ENCODE assay signal across 1 cellular context in the genomic region with DNA sequence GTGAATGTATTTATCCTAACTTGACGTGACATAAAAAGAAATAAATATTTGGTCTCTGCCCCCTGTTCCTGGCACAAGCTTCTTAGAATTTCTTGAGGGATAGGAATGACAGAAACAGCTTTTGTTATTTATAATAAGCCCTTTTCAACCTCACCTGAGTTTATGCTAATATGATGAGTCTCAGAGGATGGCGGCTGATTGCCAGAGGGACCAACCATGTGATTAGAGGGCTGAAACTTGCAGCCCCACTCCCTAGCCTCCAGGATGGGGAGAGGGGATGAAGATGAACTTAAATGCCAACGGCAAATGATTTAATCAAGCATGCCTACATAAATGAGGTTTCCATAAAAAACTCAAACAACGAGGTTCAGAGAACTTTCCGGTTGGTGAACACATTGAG.
TF ChIP-seq lines count a peak whose summit lies in the region.

No MANE protein-coding gene starts in this region.

TF ChIP-seq in endothelial cell of umbilical vein, 7 proteins besides CTCF, POLR2A, EP300 and RAD21:
- TF ChIP-seq, protein P1, sequence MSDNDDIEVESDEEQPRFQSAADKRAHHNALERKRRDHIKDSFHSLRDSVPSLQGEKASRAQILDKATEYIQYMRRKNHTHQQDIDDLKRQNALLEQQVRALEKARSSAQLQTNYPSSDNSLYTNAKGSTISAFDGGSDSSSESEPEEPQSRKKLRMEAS (IDR thresholded peaks at IDR 0.05; ENCODE audit: insufficient read depth, insufficient read length): no peak
- TF ChIP-seq POLR2AphosphoS5 (IDR thresholded peaks at IDR 0.05; ENCODE audit: insufficient read depth, low read depth, low read length) (no peak), JUN (IDR thresholded peaks at IDR 0.05; ENCODE audit: borderline replicate concordance, insufficient read depth, insufficient read length, low read depth) (no peak), FOS (IDR thresholded peaks at IDR 0.05; ENCODE audit: borderline replicate concordance, insufficient read depth, low read length) (no peak), MYC (IDR thresholded peaks at IDR 0.05; ENCODE audit: low read depth, low read length) (no peak), GATA2 (IDR thresholded peaks at IDR 0.05; ENCODE audit: insufficient read depth, insufficient read length, low read depth, low read length) (no peak), EZH2 (IDR thresholded peaks at IDR 0.05; ENCODE audit: borderline replicate concordance, low read depth, low read length, severe bottlenecking) (no peak)
TF ChIP-seq in endothelial cell of umbilical vein: peak in this region for 0.
